ENCODE assay signal across 13 cellular contexts in the genomic region with DNA sequence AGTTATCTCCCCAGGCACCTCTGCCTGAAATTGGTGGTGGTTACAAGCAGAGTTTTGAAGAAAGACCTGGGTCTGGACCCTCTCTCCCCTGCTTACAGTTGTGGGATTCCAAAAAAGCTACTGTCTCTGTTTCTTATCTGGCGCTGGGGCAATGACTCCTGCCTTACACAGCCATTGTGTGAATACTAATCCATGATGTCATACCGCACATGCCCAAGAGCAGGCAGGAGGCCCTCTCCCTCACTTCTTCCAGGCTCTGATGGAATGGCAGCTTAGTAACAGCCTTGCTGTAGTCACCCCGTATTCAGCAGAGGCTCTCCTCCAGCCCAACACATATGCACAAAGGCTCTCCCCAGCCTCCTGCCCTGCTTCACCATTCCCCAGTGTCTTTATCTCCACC.
DNase-seq lines count a peak whose midpoint lies in the region; ATAC-seq, FAIRE-seq and TF ChIP-seq lines count a peak whose summit lies in the region.
"Had no signal": no experiment of that assay in that cellular context is flagged by ENCODE, and none has a peak within 500 bp of the region (broad histone marks: within the 10 kb centered on the region; RNA-seq: fewer than 3 reads in every experiment).

No MANE protein-coding gene starts in this region.

- H3K79me2 ChIP-seq in mesendoderm (ENCODE audit: control insufficient read depth, insufficient read depth, low read length) = no peaks in the 10 kb centered on the region

- WGBS in mesendoderm (ENCODE audit: extremely low coverage, insufficient coverage, low lambda C conversion rate) = no CpG with 5 or more reads among the region's 3 CpGs

- H3K4me3 ChIP-seq in BE2C (ENCODE audit: low read depth, low read length) = no peak overlapping the region
- H3K4me3 ChIP-seq in mesendoderm (ENCODE audit: low read length) = no peak overlapping the region
- H3K4me3 ChIP-seq: thoracic aorta had no signal

- H2BK5ac ChIP-seq in mesendoderm (ENCODE audit: low read length) = no peak overlapping the region

- DNase-seq in BE2C = peak; percentile 47
- DNase-seq in GM12892 (ENCODE audit: insufficient read length) = no peak
- DNase-seq in amniotic epithelial cell (ENCODE audit: low read depth) = peak; percentile 89
- DNase-seq in mesendoderm = peak; percentile 16
- no peak for DNase-seq in DMS 273 treated with DMSO at 0.1 percent for 48 hours (lab: John Stamatoyannopoulos, UW)
- no peak for DNase-seq in left lobe of liver (ENCODE audit: low spot score)
- DNase-seq in activated gamma-delta T cell treated with Interleukin-2 at 50 U/mL for 16 hours = no peak
- DNase-seq: NCI-H2029, OCI-M1 had no signal

- H3K4me1 ChIP-seq in BE2C = peaks cover 28% of the 10 kb centered on the region
- H3K4me1 ChIP-seq in mesendoderm (ENCODE audit: control insufficient read depth, low read depth, low read length) = no peaks in the 10 kb centered on the region

- no peak overlapping the region for H3K9ac ChIP-seq in mesendoderm (ENCODE audit: low read length)

- no peaks in the 10 kb centered on the region for H3K27me3 ChIP-seq in BE2C
- H3K27me3 ChIP-seq in mesendoderm (ENCODE audit: insufficient read depth, low read length, poor library complexity) = no peaks in the 10 kb centered on the region
- H3K27me3 ChIP-seq: neutrophil had no signal

- no peak overlapping the region for H3K27ac ChIP-seq in mesendoderm (ENCODE audit: low read depth, low read length)
- H3K27ac ChIP-seq: neutrophil, thoracic aorta had no signal

- TF ChIP-seq CTCF in BE2C (IDR thresholded peaks at IDR 0.05; ENCODE audit: low read depth, low read length) = no peak

- ATAC-seq in HG03097 (IDR thresholded peaks at IDR 0.05; ENCODE audit: low FRiP score, unreplicated experiment) = no peak
- no peak for ATAC-seq in left lobe of liver

- H3K23ac ChIP-seq in mesendoderm (ENCODE audit: low read length) = no peak overlapping the region

- no peak for TF ChIP-seq POLR2A in GM12892 (IDR thresholded peaks at IDR 0.05; ENCODE audit: low read depth, low read length)

- H4K8ac ChIP-seq in mesendoderm (ENCODE audit: low read depth, low read length) = no peak overlapping the region

- no peak overlapping the region for H3K4me2 ChIP-seq in mesendoderm (ENCODE audit: low read length)

- H4K5ac ChIP-seq in mesendoderm (ENCODE audit: low read length) = no peak overlapping the region

- no peaks in the 10 kb centered on the region for H3K9me3 ChIP-seq in BE2C
- H3K9me3 ChIP-seq: neutrophil, thoracic aorta had no signal

- H3K18ac ChIP-seq in mesendoderm (ENCODE audit: low read length) = no peak overlapping the region

- no peaks in the 10 kb centered on the region for H3K79me1 ChIP-seq in mesendoderm (ENCODE audit: low read length)

- H2BK120ac ChIP-seq in mesendoderm (ENCODE audit: low read depth, low read length) = no peak overlapping the region

- no peak overlapping the region for H3K4ac ChIP-seq in mesendoderm (ENCODE audit: low read depth, low read length)

- peak; percentile 75 for FAIRE-seq in GM12892 (lab: Jason Lieb, UNC)
- FAIRE-seq: endothelial cell of umbilical vein had no signal

- H2BK15ac ChIP-seq in mesendoderm (replicated peaks; ENCODE audit: low read depth) = no peak overlapping the region

- H2AK5ac ChIP-seq in mesendoderm (ENCODE audit: low read length) = no peak overlapping the region

- H3K56ac ChIP-seq in mesendoderm (ENCODE audit: low read length) = no peak overlapping the region

- H3K36me3 ChIP-seq in BE2C = no peaks in the 10 kb centered on the region
- H3K36me3 ChIP-seq in mesendoderm (ENCODE audit: control insufficient read depth, insufficient read depth, low read length) = no peaks in the 10 kb centered on the region
- H3K36me3 ChIP-seq: neutrophil, thoracic aorta had no signal

Comparison
In these comparisons a context has a peak if more than half of its experiments do, and no peak if none do; other contexts are left out.
1. DNase-seq: peak in BE2C (single experiment), amniotic epithelial cell (single experiment) and mesendoderm (single experiment); none in GM12892 (single experiment), DMS 273 treated with DMSO at 0.1 percent for 48 hours (single experiment), left lobe of liver (single experiment) and activated gamma-delta T cell treated with Interleukin-2 at 50 U/mL for 16 hours (single experiment).